Comparison of ENCODE assay signal across 10 cellular contexts in genomic region chr7:144786522-144786921, GRCh38. TPM values are rescaled to one million over a fixed set of nuclear protein-coding genes. Genes with fewer than 3 reads are reported as not detected.
DNase-seq lines count a peak whose midpoint lies in the region; ATAC-seq and TF ChIP-seq lines count a peak whose summit lies in the region.
"Had no signal": no experiment of that assay in that cellular context is flagged by ENCODE, and none has a peak within 500 bp of the region (broad histone marks: within the 10 kb centered on the region; RNA-seq: fewer than 3 reads in every experiment).

No MANE protein-coding gene starts in this region.

- H3K27ac Mint-ChIP-seq in CD4-positive, alpha-beta T cell: no peak overlapping the region
- no peak overlapping the region for H3K27ac Mint-ChIP-seq in mesothelial cell of epicardium

- no peaks in the 10 kb centered on the region for H3K9me3 ChIP-seq in CD4-positive, alpha-beta T cell (ENCODE audit: control insufficient read depth, low read length)
- H3K9me3 ChIP-seq: pancreas had no signal

- intact Hi-C loops in CD4-positive, alpha-beta T cell (cut with DNase I, micrococcal nuclease): no loop called here
- intact Hi-C loops in Right ventricle myocardium inferior (cut with DNase I): no loop called here

- H3K27me3 Mint-ChIP-seq in CD4-positive, alpha-beta T cell: no peaks in the 10 kb centered on the region
- no peaks in the 10 kb centered on the region for H3K27me3 Mint-ChIP-seq in mesothelial cell of epicardium (ENCODE audit: low read depth)

- no peak overlapping the region for H3K27ac ChIP-seq in CD4-positive, alpha-beta T cell (ENCODE audit: low read depth, low read length)
- H3K27ac ChIP-seq: pancreas had no signal

- CTCF ChIA-PET in CD4-positive, alpha-beta T cell (lab: Charles Lee): interaction anchor here (2.1 kb wide), 1 partner anchor 49 kb away, joined by 10 read pairs; the partner anchor contains the start of gene TPK1

- POLR2A ChIA-PET in CD4-positive, alpha-beta T cell (lab: Charles Lee): interaction anchor here (7.6 kb wide), 1 partner anchor 49 kb away, joined by 54 read pairs; the partner anchor contains the start of gene TPK1

- no peak overlapping the region for H3K4me3 Mint-ChIP-seq in CD4-positive, alpha-beta T cell
- H3K4me3 Mint-ChIP-seq in mesothelial cell of epicardium: no peak overlapping the region

- TF ChIP-seq CTCF in CD4-positive, alpha-beta T cell (IDR thresholded peaks at IDR 0.05): peak; percentile 55
- TF ChIP-seq CTCF in choroid plexus epithelial cell (conservative IDR thresholded peaks at IDR 0.05; ENCODE audit: low read depth, low read length) (no peak), mesothelial cell of epicardium (IDR thresholded peaks at IDR 0.05; ENCODE audit: unreplicated experiment) (no peak)

- H3K36me3 Mint-ChIP-seq in CD4-positive, alpha-beta T cell (ENCODE audit: low read depth): no peaks in the 10 kb centered on the region
- H3K36me3 Mint-ChIP-seq in mesothelial cell of epicardium: no peaks in the 10 kb centered on the region

- DNase-seq in CD4-positive, alpha-beta T cell: no peak
- DNase-seq in choroid plexus epithelial cell (ENCODE audit: low read depth): peak; percentile 4
- DNase-seq in mesothelial cell of epicardium (ENCODE audit: low spot score in 2 of 2, unreplicated experiment in 2 of 2): no peak
- no peak for DNase-seq in midbrain (lab: John Stamatoyannopoulos, UW)
- DNase-seq in activated effector memory CD4-positive, alpha-beta T cell treated with Interleukin-2 at 50 U/mL for 16 hours: no peak
- no peak for DNase-seq in Right ventricle myocardium inferior (ENCODE audit: missing footprints)
- DNase-seq: activated CD4-positive, alpha-beta T cell treated with anti-CD3 and anti-CD28 coated beads, Interleukin-2, amount 50 U/mL, for 48 hours; pancreas had no signal

- H3K4me1 Mint-ChIP-seq in CD4-positive, alpha-beta T cell (ENCODE audit: low read depth): peaks cover 20% of the 10 kb centered on the region
- H3K4me1 Mint-ChIP-seq in mesothelial cell of epicardium: no peaks in the 10 kb centered on the region

- no peak for ATAC-seq in CD4-positive, alpha-beta T cell (ENCODE audit: poor library complexity)
- ATAC-seq in GM18867 (IDR thresholded peaks at IDR 0.05; ENCODE audit: unreplicated experiment) (peak; percentile 48), HG03442 (IDR thresholded peaks at IDR 0.05; ENCODE audit: unreplicated experiment) (peak; percentile 53), Right ventricle myocardium inferior (no peak)
- ATAC-seq: pancreas had no signal

- H3K27me3 ChIP-seq in CD4-positive, alpha-beta T cell (ENCODE audit: control insufficient read depth, insufficient read depth, low read length): no peaks in the 10 kb centered on the region
- H3K27me3 ChIP-seq: pancreas had no signal

- H3K4me3 ChIP-seq in choroid plexus epithelial cell (ENCODE audit: low read depth, low read length): no peak overlapping the region
- H3K4me3 ChIP-seq: pancreas had no signal

- H3K9me3 Mint-ChIP-seq in CD4-positive, alpha-beta T cell: no peaks in the 10 kb centered on the region
- no peaks in the 10 kb centered on the region for H3K9me3 Mint-ChIP-seq in mesothelial cell of epicardium

RNA-seq across cellular contexts. Expression of gene TPK1, which starts 49.3 kb away (rescaled TPM):
- 10 to 100 TPM; 17.1 to 17.8 TPM for total RNA-seq in CD4-positive, alpha-beta T cell
- total RNA-seq in mesothelial cell of epicardium (3.3 to 3.9 TPM (median 3.4 TPM) in 3 replicates), Right ventricle myocardium inferior (5.0 TPM)

Comparison
In these comparisons a context has a peak if more than half of its experiments do, and no peak if none do; other contexts are left out.
1. ATAC-seq: peak in GM18867 (single experiment) and HG03442 (single experiment); none in CD4-positive, alpha-beta T cell (single experiment) and Right ventricle myocardium inferior (single experiment).